8 cellular contexts compared by ENCODE assay signal in genomic region chr7:91557789-91558396, GRCh38.
DNase-seq lines count a peak whose midpoint lies in the region; ATAC-seq and TF ChIP-seq lines count a peak whose summit lies in the region.

No MANE protein-coding gene starts in this region.

- no peak overlapping the region for H3K9ac ChIP-seq in Karpas-422 (ENCODE audit: low read length)

- H3K79me2 ChIP-seq in Karpas-422 (ENCODE audit: low read length): no peaks in the 10 kb centered on the region

- no peaks in the 10 kb centered on the region for H4K20me1 ChIP-seq in Karpas-422 (ENCODE audit: insufficient read depth, low read depth, low read length)

- no peaks in the 10 kb centered on the region for H3K36me3 ChIP-seq in Karpas-422 (ENCODE audit: insufficient read depth, low read length)
- H3K36me3 ChIP-seq in effector memory CD4-positive, alpha-beta T cell (ENCODE audit: control insufficient read depth, insufficient read depth, low read length): no peaks in the 10 kb centered on the region
- H3K36me3 ChIP-seq in lower lobe of right lung: no peaks in the 10 kb centered on the region

- no peak overlapping the region for H3K4me2 ChIP-seq in Karpas-422 (ENCODE audit: low read depth, low read length, poor library complexity, severe bottlenecking)

- H3K9me3 ChIP-seq in Karpas-422 (ENCODE audit: low read length) (no peaks in the 10 kb centered on the region), lower lobe of right lung (no peaks in the 10 kb centered on the region)
- H3K9me3 ChIP-seq in effector memory CD4-positive, alpha-beta T cell (ENCODE audit: control insufficient read depth, low read length): peaks cover 2% of the 10 kb centered on the region

- H3K4me3 ChIP-seq in fibroblast of mammary gland (ENCODE audit: control insufficient read depth, low read depth, low read length) (no peak overlapping the region), Karpas-422 (ENCODE audit: low read length) (no peak overlapping the region), lower lobe of right lung (no peak overlapping the region)
- no peak overlapping the region for H3K4me3 ChIP-seq in effector memory CD4-positive, alpha-beta T cell (ENCODE audit: insufficient read depth, low read depth, low read length, poor library complexity, severe bottlenecking)

- peak; percentile 89 for ATAC-seq in GM21529 (IDR thresholded peaks at IDR 0.05; ENCODE audit: unreplicated experiment)
- peak; percentile 81 for ATAC-seq in HG03571 (IDR thresholded peaks at IDR 0.05; ENCODE audit: unreplicated experiment)
- ATAC-seq in lower lobe of right lung: no peak

- no peaks in the 10 kb centered on the region for H3K9me2 ChIP-seq in Karpas-422 (replicated peaks; ENCODE audit: insufficient read depth, low read length)

- intact Hi-C loops in lower lobe of right lung (cut with DNase I): no loop called here

- H3K27me3 ChIP-seq in Karpas-422 (ENCODE audit: low read length): no peaks in the 10 kb centered on the region
- no peaks in the 10 kb centered on the region for H3K27me3 ChIP-seq in effector memory CD4-positive, alpha-beta T cell (replicated peaks; ENCODE audit: control insufficient read depth, insufficient read depth, low read length, poor library complexity, severe bottlenecking)
- no peaks in the 10 kb centered on the region for H3K27me3 ChIP-seq in lower lobe of right lung (ENCODE audit: low read depth)

- H2AFZ ChIP-seq in Karpas-422 (ENCODE audit: low read length): no peak overlapping the region

- no peak for TF ChIP-seq CTCF in fibroblast of mammary gland (conservative IDR thresholded peaks at IDR 0.05; ENCODE audit: control insufficient read depth, insufficient read depth, low read depth, low read length)
- no peak for TF ChIP-seq CTCF in lower lobe of right lung (IDR thresholded peaks at IDR 0.05)

- DNase-seq in EH (ENCODE audit: low read depth) (peak; percentile 71), fibroblast of mammary gland (ENCODE audit: low read depth) (peak; percentile 97), Karpas-422 (no peak), lower lobe of right lung (no peak), activated gamma-delta T cell treated with Interleukin-2 at 50 U/mL for 16 hours (no peak)
- no peak for DNase-seq in effector memory CD4-positive, alpha-beta T cell

- H3K27ac ChIP-seq in Karpas-422 (ENCODE audit: low read length): no peak overlapping the region
- no peak overlapping the region for H3K27ac ChIP-seq in effector memory CD4-positive, alpha-beta T cell (ENCODE audit: insufficient read depth, low read length, poor library complexity, severe bottlenecking)
- H3K27ac ChIP-seq in lower lobe of right lung: no peak overlapping the region

- no peaks in the 10 kb centered on the region for H3K4me1 ChIP-seq in Karpas-422 (ENCODE audit: low read length)
- H3K4me1 ChIP-seq in effector memory CD4-positive, alpha-beta T cell (ENCODE audit: control insufficient read depth, insufficient read depth, low read length, poor library complexity, severe bottlenecking): no peaks in the 10 kb centered on the region
- no peaks in the 10 kb centered on the region for H3K4me1 ChIP-seq in lower lobe of right lung

Comparison
In these comparisons a context has a peak if more than half of its experiments do, and no peak if none do; other contexts are left out.
1. DNase-seq: peak in EH (single experiment) and fibroblast of mammary gland (single experiment); none in Karpas-422 (single experiment), effector memory CD4-positive, alpha-beta T cell (0 of 3), lower lobe of right lung (single experiment) and activated gamma-delta T cell treated with Interleukin-2 at 50 U/mL for 16 hours (single experiment).
2. ATAC-seq: peak in GM21529 (single experiment) and HG03571 (single experiment); none in lower lobe of right lung (0 of 2).